14 cellular contexts compared by ENCODE assay signal in the genomic region with DNA sequence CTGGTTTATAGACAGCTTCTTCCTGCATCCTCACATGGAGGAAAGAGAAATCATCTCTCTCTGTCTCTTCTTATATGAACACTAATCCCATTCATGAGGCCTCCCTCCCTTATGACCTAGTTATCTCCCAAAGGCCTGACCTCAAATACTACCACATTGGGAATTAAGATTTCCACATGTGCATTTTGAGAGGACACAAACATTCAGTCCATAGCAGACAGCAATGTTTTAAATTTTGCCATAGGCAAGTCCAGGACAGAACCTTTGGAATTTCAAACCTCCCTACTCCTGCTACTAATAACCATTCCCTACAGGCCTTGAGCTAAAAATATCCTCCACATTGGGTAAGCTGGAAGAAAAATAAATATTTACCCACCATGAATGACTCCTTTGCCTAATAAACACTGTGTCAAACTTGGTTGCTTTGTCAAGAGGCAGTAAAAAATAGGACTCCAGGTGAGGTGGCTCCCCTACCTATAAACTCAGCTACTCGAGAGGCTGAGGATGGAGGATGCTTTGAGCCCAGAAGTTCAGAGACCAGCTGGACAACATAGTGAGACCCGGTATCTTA.
DNase-seq lines count a peak whose midpoint lies in the region; ATAC-seq and TF ChIP-seq lines count a peak whose summit lies in the region.
"Had no signal": no experiment of that assay in that cellular context is flagged by ENCODE, and none has a peak within 500 bp of the region (broad histone marks: within the 10 kb centered on the region; RNA-seq: fewer than 3 reads in every experiment).

No MANE protein-coding gene starts in this region.

- peak; percentile 79 for ATAC-seq in body of pancreas
- ATAC-seq in mucosa of descending colon, result peak; percentile 39
- no peak for ATAC-seq in HG02870 (IDR thresholded peaks at IDR 0.05; ENCODE audit: unreplicated experiment)
- no peak for ATAC-seq in GM18873 (IDR thresholded peaks at IDR 0.05; ENCODE audit: low FRiP score, unreplicated experiment)
- ATAC-seq in heart left ventricle, result no peak

- H3K27me3 ChIP-seq in Caco-2 (replicated peaks; ENCODE audit: control insufficient read depth, insufficient read depth, low read length) (no peaks in the 10 kb centered on the region), body of pancreas (no peaks in the 10 kb centered on the region), heart left ventricle (no peaks in the 10 kb centered on the region)
- H3K27me3 ChIP-seq: colonic mucosa had no signal

- intact Hi-C loops in Caco-2 (cut with micrococcal nuclease; ENCODE audit: unreplicated experiment) (loop anchor here (1.0 to 5.0 kb wide), 5 partner anchors 18 to 116 kb away; a partner anchor contains a TSS), body of pancreas (cut with DNase I) (no loop called here), mucosa of descending colon (cut with DNase I, micrococcal nuclease) (no loop called here), heart left ventricle (cut with DNase I) (no loop called here)

- H3K4me1 ChIP-seq in Caco-2 (peaks cover 34% of the 10 kb centered on the region), body of pancreas (peaks cover 84% of the 10 kb centered on the region), mucosa of descending colon (ENCODE audit: low read depth) (peaks cover 12% of the 10 kb centered on the region), heart left ventricle (no peaks in the 10 kb centered on the region)
- H3K4me1 ChIP-seq: colonic mucosa had no signal

- peak overlapping the region; percentile 20 for H3K4me3 Mint-ChIP-seq in Caco-2 (ENCODE audit: unreplicated experiment)
- H3K4me3 Mint-ChIP-seq: H9, nephron had no signal

- H3K4me1 Mint-ChIP-seq in Caco-2 (ENCODE audit: low read depth, unreplicated experiment), result peaks cover 31% of the 10 kb centered on the region
- H3K4me1 Mint-ChIP-seq: H9, nephron had no signal

- H3K4me3 ChIP-seq in Caco-2 (ENCODE audit: low read depth, low read length) (no peak overlapping the region), body of pancreas (no peak overlapping the region), mucosa of descending colon (no peak overlapping the region), heart left ventricle (no peak overlapping the region)
- H3K4me3 ChIP-seq: colonic mucosa had no signal

- no TSS peak for BruUV-seq in Caco-2 (replicated peaks; lab: Mats Ljungman, UMichigan)

- peaks cover 5% of the 10 kb centered on the region for H3K36me3 Mint-ChIP-seq in Caco-2 (ENCODE audit: insufficient read depth, unreplicated experiment)

- H3K27ac Mint-ChIP-seq in Caco-2 (ENCODE audit: unreplicated experiment), result peak overlapping the region; percentile 64
- H3K27ac Mint-ChIP-seq: H9, nephron had no signal

- no peak for TF ChIP-seq CTCF in Caco-2 (IDR thresholded peaks at IDR 0.05; ENCODE audit: insufficient read depth in 1 of 2, low read depth in 1 of 2, low read length in 1 of 2, severe bottlenecking in 1 of 2, unreplicated experiment in 1 of 2)
- no peak for TF ChIP-seq CTCF in body of pancreas (IDR thresholded peaks at IDR 0.05)
- no peak for TF ChIP-seq CTCF in mucosa of descending colon (IDR thresholded peaks at IDR 0.05)
- no peak for TF ChIP-seq CTCF in heart left ventricle (IDR thresholded peaks at IDR 0.05)

- CTCF ChIA-PET in Caco-2 (lab: Charles Lee), result interaction anchor here (0.6 to 1.0 kb wide), 5 partner anchors 16 to 445 kb away, joined by 3 to 4 read pairs (median 3); no protein-coding TSS in a partner anchor

- H3K27ac ChIP-seq in body of pancreas (peak overlapping the region; percentile 55 to 84 (median 72)), heart left ventricle (no peak overlapping the region)
- H3K27ac ChIP-seq: colonic mucosa had no signal

- POLR2A ChIA-PET in Caco-2 (lab: Charles Lee), result interaction anchor here (0.8 to 1.0 kb wide), 2 partner anchors 18 to 597 kb away, joined by 3 read pairs; no protein-coding TSS in a partner anchor

- 7 to 12% methylated on average over 2 of the region's 2 CpGs for WGBS in body of pancreas, 2 donors
- WGBS in heart left ventricle, 4 donors, result 44 to 66% (median 47%) methylated on average over 2 of the region's 2 CpGs

- H3K9me3 ChIP-seq in Caco-2, result no peaks in the 10 kb centered on the region
- H3K9me3 ChIP-seq in body of pancreas, result no peaks in the 10 kb centered on the region
- H3K9me3 ChIP-seq in mucosa of descending colon, result no peaks in the 10 kb centered on the region
- no peaks in the 10 kb centered on the region for H3K9me3 ChIP-seq in heart left ventricle
- H3K9me3 ChIP-seq: colonic mucosa had no signal

- no peak for TF ChIP-seq POLR2A in body of pancreas (IDR thresholded peaks at IDR 0.05)
- TF ChIP-seq POLR2A in heart left ventricle (IDR thresholded peaks at IDR 0.05), result no peak

- DNase-seq in Caco-2 (peak; percentile 51 to 61), NCI-H345 (lab: John Stamatoyannopoulos, UW) (peak; percentile 69), body of pancreas (peak in 2 of 4 donors; percentile 26 to 34), mucosa of descending colon (no peak), SKM-1 treated with dmso at 0.1 percent for 144 hours (lab: John Stamatoyannopoulos, UW; ENCODE audit: unreplicated experiment) (no peak), heart left ventricle (no peak)
- DNase-seq: activated CD4-positive, alpha-beta T cell treated with anti-CD3 and anti-CD28 coated beads for 48 hours; activated CD8-positive, alpha-beta memory T cell treated with anti-CD3 and anti-CD28 coated beads, Interleukin-2, amount 50 U/mL, for 48 hours; colonic mucosa; H9; mesendoderm had no signal

- H3K9me3 Mint-ChIP-seq in Caco-2 (ENCODE audit: unreplicated experiment), result no peaks in the 10 kb centered on the region
- H3K9me3 Mint-ChIP-seq: H9, nephron had no signal

- H3K27me3 Mint-ChIP-seq in Caco-2 (ENCODE audit: insufficient read depth, unreplicated experiment), result no peaks in the 10 kb centered on the region

- H3K36me3 ChIP-seq in Caco-2 (ENCODE audit: control insufficient read depth, insufficient read depth, low read length) (no peaks in the 10 kb centered on the region), body of pancreas (replicated peaks in 1 of 2; ENCODE audit: insufficient read depth in 1 of 2, low read depth in 2 of 2) (no peaks in the 10 kb centered on the region), mucosa of descending colon (ENCODE audit: low read depth) (no peaks in the 10 kb centered on the region), heart left ventricle (no peaks in the 10 kb centered on the region)
- H3K36me3 ChIP-seq: colonic mucosa had no signal

Comparison
In these comparisons a context has a peak if more than half of its experiments do, and no peak if none do; other contexts are left out.
1. DNase-seq: peak in Caco-2 (2 of 2) and NCI-H345 (single experiment); none in mucosa of descending colon (0 of 3), SKM-1 treated with dmso at 0.1 percent for 144 hours (single experiment) and heart left ventricle (0 of 5).
2. ATAC-seq: peak in body of pancreas (single experiment) and mucosa of descending colon (single experiment); none in HG02870 (single experiment), GM18873 (single experiment) and heart left ventricle (0 of 4).
3. H3K27ac ChIP-seq: peak in body of pancreas (4 of 4); none in heart left ventricle (0 of 12).